Comparison of ENCODE assay signal across 14 cellular contexts in the genomic region with DNA sequence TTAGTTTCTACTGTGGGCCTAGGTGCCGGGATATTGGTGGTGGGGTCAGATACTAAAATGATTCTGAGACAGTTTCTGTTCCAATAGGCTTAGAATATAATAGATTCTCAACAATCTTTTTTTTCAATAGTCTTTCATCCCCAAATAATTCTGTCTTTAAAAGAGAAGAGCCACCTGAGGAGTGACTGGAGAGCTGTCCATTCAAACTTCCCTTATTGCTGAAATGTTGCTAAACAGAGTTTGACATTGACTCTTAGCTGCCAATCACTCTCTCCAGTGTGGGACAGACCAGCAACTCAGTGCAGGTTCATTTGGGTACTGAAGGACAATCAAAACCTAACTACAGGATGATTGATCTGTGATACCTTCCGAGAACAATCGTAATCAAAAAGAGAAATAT. TPM values are rescaled to one million over a fixed set of nuclear protein-coding genes. Genes with fewer than 3 reads are reported as not detected.
A peak's percentile ranks its signal among the peaks of the same experiment; 100 is the strongest.
DNase-seq lines count a peak whose midpoint lies in the region; ATAC-seq and TF ChIP-seq lines count a peak whose summit lies in the region.
"Had no signal": no experiment of that assay in that cellular context is flagged by ENCODE, and none has a peak within 500 bp of the region (broad histone marks: within the 10 kb centered on the region; RNA-seq: fewer than 3 reads in every experiment).

No MANE protein-coding gene starts in this region.

- H2AFZ ChIP-seq in osteoblast (ENCODE audit: low read length) = no peak overlapping the region

- TF ChIP-seq POLR2A in breast epithelium (IDR thresholded peaks at IDR 0.05) = no peak

- H3K4me1 ChIP-seq in breast epithelium (no peaks in the 10 kb centered on the region), osteoblast (ENCODE audit: insufficient read depth, low read length) (no peaks in the 10 kb centered on the region)

- POLR2A ChIA-PET in MCF 10A (lab: Yijun Ruan, JAX) = interaction anchor here (1.4 kb wide), 1 partner anchor 10 kb away, joined by 4 read pairs; no protein-coding TSS in a partner anchor

- peaks cover 18% of the 10 kb centered on the region for H3K9me3 Mint-ChIP-seq in MCF 10A (ENCODE audit: unreplicated experiment)
- H3K9me3 Mint-ChIP-seq in type B pancreatic cell = peaks cover 3% of the 10 kb centered on the region

- no peaks in the 10 kb centered on the region for H3K36me3 ChIP-seq in breast epithelium
- H3K36me3 ChIP-seq in SK-N-MC (ENCODE audit: insufficient read depth, low read length) = no peaks in the 10 kb centered on the region
- no peaks in the 10 kb centered on the region for H3K36me3 ChIP-seq in osteoblast (ENCODE audit: insufficient read depth, low read length)
- H3K36me3 ChIP-seq: WERI-Rb-1 had no signal

- CTCF ChIA-PET in MCF 10A (lab: Yijun Ruan, JAX) = interaction anchor here (0.9 kb wide), 1 partner anchor 17 kb away, joined by 3 read pairs; no protein-coding TSS in a partner anchor

- BruUV-seq in MCF 10A (replicated peaks; lab: Mats Ljungman, UMichigan) = no TSS peak

- no peak overlapping the region for H3K4me2 ChIP-seq in osteoblast (ENCODE audit: insufficient read depth, low read length)

- H3K27me3 ChIP-seq in breast epithelium (no peaks in the 10 kb centered on the region), osteoblast (ENCODE audit: insufficient read depth, low read length) (no peaks in the 10 kb centered on the region)

- TF ChIP-seq CTCF in MCF 10A (IDR thresholded peaks at IDR 0.05; ENCODE audit: unreplicated experiment) (no peak), breast epithelium (IDR thresholded peaks at IDR 0.05) (no peak), type B pancreatic cell (conservative IDR thresholded peaks at IDR 0.05) (no peak), osteoblast (IDR thresholded peaks at IDR 0.05; ENCODE audit: extremely low read depth, low read depth, low read length) (no peak)

- H4K20me1 ChIP-seq in osteoblast (ENCODE audit: insufficient read depth, low read length) = no peaks in the 10 kb centered on the region

- no peaks in the 10 kb centered on the region for H3K27me3 Mint-ChIP-seq in MCF 10A (ENCODE audit: insufficient read depth, unreplicated experiment)
- no peaks in the 10 kb centered on the region for H3K27me3 Mint-ChIP-seq in type B pancreatic cell

- DNase-seq in MCF 10A (ENCODE audit: unreplicated experiment) = no peak
- no peak for DNase-seq in breast epithelium (ENCODE audit: low spot score in 2 of 2)
- no peak for DNase-seq in SK-N-MC (ENCODE audit: low read depth, low spot score)
- DNase-seq in type B pancreatic cell (ENCODE audit: extremely low spot score, unreplicated experiment) = no peak
- no peak for DNase-seq in activated CD4-positive, alpha-beta T cell treated with anti-CD3 and anti-CD28 coated beads, Interleukin-2, amount 50 U/mL, for 4 hours
- no peak for DNase-seq in stimulated activated CD4-positive, alpha-beta T cell treated with anti-CD3 and anti-CD28 coated beads, Interleukin-4, amount 100 ng/mL, for 24 hours
- DNase-seq in osteoblast (ENCODE audit: insufficient read length, low spot score, missing footprints) = no peak
- DNase-seq: central memory CD4-positive, alpha-beta T cell; naive B cell; SHP77 treated with DMSO at 0.1 percent for 48 hours; small intestine had no signal

- peak overlapping the region; percentile 2 for H3K9ac ChIP-seq in SK-N-MC (ENCODE audit: insufficient read length)

- peak; percentile 24 for ATAC-seq in HG02943 (IDR thresholded peaks at IDR 0.05; ENCODE audit: low read depth, unreplicated experiment)

- H3K27ac ChIP-seq in breast epithelium = no peak overlapping the region
- H3K27ac ChIP-seq in SK-N-MC = no peak overlapping the region
- no peak overlapping the region for H3K27ac ChIP-seq in osteoblast (ENCODE audit: low read depth, low read length)
- H3K27ac ChIP-seq: WERI-Rb-1 had no signal

- H3K9me3 ChIP-seq in breast epithelium = peaks cover 0 to 13% of the 10 kb centered on the region in 2 donors
- peaks cover 3% of the 10 kb centered on the region; the same call in 1 of the 2 replicates for H3K9me3 ChIP-seq in SK-N-MC (ENCODE audit: low read depth, low read length)
- H3K9me3 ChIP-seq in osteoblast (ENCODE audit: low read depth, low read length) = no peaks in the 10 kb centered on the region

- intact Hi-C loops in MCF 10A (cut with micrococcal nuclease) = no loop called here
- intact Hi-C loops in breast epithelium (cut with DNase I; ENCODE audit: low total_unique reads) = no loop called here

- no peaks in the 10 kb centered on the region for H3K79me2 ChIP-seq in osteoblast (ENCODE audit: insufficient read depth, low read length)

- H3K36me3 Mint-ChIP-seq in MCF 10A (ENCODE audit: insufficient read depth, unreplicated experiment) (no peaks in the 10 kb centered on the region), type B pancreatic cell (no peaks in the 10 kb centered on the region)

- H3K27ac Mint-ChIP-seq in MCF 10A (ENCODE audit: low read depth, unreplicated experiment) = peak overlapping the region; percentile 5
- peak overlapping the region; percentile 85 for H3K27ac Mint-ChIP-seq in type B pancreatic cell

- no peaks in the 10 kb centered on the region for H3K4me1 Mint-ChIP-seq in MCF 10A (ENCODE audit: insufficient read depth, unreplicated experiment)
- peaks cover 10% of the 10 kb centered on the region for H3K4me1 Mint-ChIP-seq in type B pancreatic cell (ENCODE audit: unreplicated experiment)
- H3K4me1 Mint-ChIP-seq: naive B cell had no signal

- H3K4me3 Mint-ChIP-seq in MCF 10A (ENCODE audit: unreplicated experiment) (no peak overlapping the region), type B pancreatic cell (no peak overlapping the region)
- H3K4me3 Mint-ChIP-seq: naive B cell had no signal

- H3K4me3 ChIP-seq in breast epithelium (no peak overlapping the region), SK-N-MC (no peak overlapping the region), osteoblast (ENCODE audit: insufficient read depth, low read length) (no peak overlapping the region)

RNA-seq across cellular contexts. Expression of a gene that starts 12.4 kb away (rescaled TPM):
- total RNA-seq in MCF 10A (2022) (not detected in 2 replicates), breast epithelium (not detected), type B pancreatic cell (ENCODE audit: low replicate concordance) (0.17 and 0.83 TPM in 2 replicates), osteoblast (not detected in 2 replicates)
- total RNA-seq: A172 had no signal
